In the genomic region with DNA sequence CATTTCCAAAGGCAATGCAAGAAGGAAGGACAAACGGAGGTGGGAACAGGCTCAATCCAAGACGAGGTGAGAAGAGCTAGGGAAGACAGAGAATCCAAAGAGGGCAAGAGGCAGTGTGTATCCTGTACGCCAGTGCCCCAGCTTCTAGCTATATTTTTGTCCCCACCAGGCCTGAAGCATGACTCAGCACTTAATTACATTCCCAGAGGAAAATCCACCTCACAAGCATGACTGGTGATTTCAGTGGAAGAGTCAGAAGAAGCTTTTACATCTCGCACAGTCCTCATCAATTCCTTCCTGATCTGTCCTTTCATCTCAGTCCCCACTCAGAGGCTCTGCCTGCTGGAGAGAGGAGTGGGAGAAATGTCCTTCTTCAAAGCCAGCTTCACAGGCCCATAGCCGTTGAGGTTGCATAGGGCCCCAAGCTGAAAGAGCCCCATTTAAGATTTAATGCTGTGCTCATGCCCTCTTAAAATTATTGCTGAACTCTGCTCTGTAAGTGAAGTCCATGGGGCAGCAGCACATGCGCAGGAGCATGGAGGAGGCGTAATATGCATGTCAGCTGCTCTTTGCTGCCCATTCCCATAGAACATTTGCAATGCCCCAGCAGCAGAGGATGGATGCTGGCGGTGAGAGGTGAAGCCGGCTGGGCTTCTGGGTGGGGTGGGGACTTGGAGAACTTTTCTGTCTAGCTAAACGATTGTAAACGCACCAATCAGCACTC, we compare ENCODE assay signal across 23 cellular contexts. TPM values are rescaled to one million over a fixed set of nuclear protein-coding genes. Genes with fewer than 3 reads are reported as not detected.
DNase-seq lines count a peak whose midpoint lies in the region; TF ChIP-seq lines count a peak whose summit lies in the region.
"Had no signal": no experiment of that assay in that cellular context is flagged by ENCODE, and none has a peak within 500 bp of the region (broad histone marks: within the 10 kb centered on the region; RNA-seq: fewer than 3 reads in every experiment).

No MANE protein-coding gene starts in this region.

- H3K27me3 Mint-ChIP-seq in neural progenitor cell (ENCODE audit: insufficient read depth, low read depth), result peaks cover 2% of the 10 kb centered on the region

- no peak overlapping the region for H3K27ac ChIP-seq in neural progenitor cell
- H3K27ac ChIP-seq: heart left ventricle, RWPE1, upper lobe of right lung had no signal

- no peaks in the 10 kb centered on the region for H3K9me3 Mint-ChIP-seq in neural progenitor cell
- H3K9me3 Mint-ChIP-seq: CD8-positive, alpha-beta memory T cell; T-helper 1 cell treated with Interleukin-12 subunit alpha and Interleukin-12 subunit beta and Interleukin-4 antibody, amounts not matched to agents 30 μg/mL and 1 μg/mL, for 36 hours had no signal

- H4K20me1 ChIP-seq in neural progenitor cell (ENCODE audit: low read depth), result no peaks in the 10 kb centered on the region

- H3K9ac ChIP-seq in neural progenitor cell, result no peak overlapping the region

- no peaks in the 10 kb centered on the region for H3K4me1 Mint-ChIP-seq in neural progenitor cell

- intact Hi-C loops in posterior cingulate gyrus (cut with DNase I), result no loop called here

- no peaks in the 10 kb centered on the region for H3K4me1 ChIP-seq in neural progenitor cell
- H3K4me1 ChIP-seq: heart left ventricle, upper lobe of right lung had no signal

- no peaks in the 10 kb centered on the region for H3K27me3 ChIP-seq in neural progenitor cell
- no peaks in the 10 kb centered on the region for H3K27me3 ChIP-seq in H7 (ENCODE audit: control insufficient read depth, insufficient read depth, low read length)
- H3K27me3 ChIP-seq: heart left ventricle, MG63, upper lobe of right lung had no signal

- no peaks in the 10 kb centered on the region for H3F3A ChIP-seq in neural progenitor cell (ENCODE audit: low read depth)

- H3K36me3 ChIP-seq in neural progenitor cell (no peaks in the 10 kb centered on the region), H7 (replicated peaks; ENCODE audit: control insufficient read depth, insufficient read depth, low read length) (no peaks in the 10 kb centered on the region)
- H3K36me3 ChIP-seq: heart left ventricle, MG63, upper lobe of right lung had no signal

- no peak overlapping the region for H3K4me3 Mint-ChIP-seq in neural progenitor cell
- H3K4me3 Mint-ChIP-seq: CD8-positive, alpha-beta memory T cell; T-helper 1 cell treated with Interleukin-12 subunit alpha and Interleukin-12 subunit beta and Interleukin-4 antibody, amounts not matched to agents 30 μg/mL and 1 μg/mL, for 36 hours had no signal

- H2AFZ ChIP-seq in neural progenitor cell (replicated peaks), result peak overlapping the region; percentile 72

- DNase-seq in NCI-H2227 (lab: John Stamatoyannopoulos, UW; ENCODE audit: unreplicated experiment), result peak; percentile 6
- DNase-seq in NCI-H2227 treated with DMSO at 0.1 percent for 48 hours (lab: John Stamatoyannopoulos, UW), result no peak
- DNase-seq in LoVo (ENCODE audit: low spot score), result peak; percentile 16
- peak; percentile 11 for DNase-seq in epithelial cell of esophagus (ENCODE audit: low read depth)
- no peak for DNase-seq in neural progenitor cell (ENCODE audit: low spot score)
- no peak for DNase-seq in stimulated activated CD4-positive, alpha-beta T cell treated with anti-CD3 and anti-CD28 coated beads, Interleukin-15, amount 100 ng/mL, for 24 hours
- no peak for DNase-seq in posterior cingulate gyrus
- no peak for DNase-seq in H7
- DNase-seq: activated CD4-positive, CD25-positive, alpha-beta regulatory T cell treated with anti-CD3 and anti-CD28 coated beads, Interleukin-2, amount 50 U/mL, for 72 hours; activated gamma-delta T cell; aorta; CD8-positive, alpha-beta memory T cell; cortex of kidney; GDM1; heart left ventricle; MG63; NCI-H187; NCI-H82; stimulated activated CD4-positive, alpha-beta T cell treated with anti-CD3 and anti-CD28 coated beads, Interleukin-12 subunit alpha, Interleukin-12 subunit beta, amount 100 ng/mL, for 4 hours; stimulated activated naive CD8-positive, alpha-beta T cell treated with anti-CD3 and anti-CD28 coated beads, Interleukin-15, Interleukin-2, amounts not matched to agents 100 U/mL and 50 U/mL, for 24 hours; upper lobe of right lung had no signal

- H3K4me3 ChIP-seq in epithelial cell of esophagus (ENCODE audit: low read length), result no peak overlapping the region
- H3K4me3 ChIP-seq in neural progenitor cell, result no peak overlapping the region
- H3K4me3 ChIP-seq in H7 (ENCODE audit: insufficient read depth, low read depth, low read length), result no peak overlapping the region
- H3K4me3 ChIP-seq: heart left ventricle, MG63, upper lobe of right lung had no signal

- H3K79me2 ChIP-seq in neural progenitor cell (ENCODE audit: low read depth), result no peaks in the 10 kb centered on the region

- H3K36me3 Mint-ChIP-seq in neural progenitor cell, result no peaks in the 10 kb centered on the region
- H3K36me3 Mint-ChIP-seq: CD8-positive, alpha-beta memory T cell had no signal

- no peak overlapping the region for H3K4me2 ChIP-seq in neural progenitor cell

- TF ChIP-seq CTCF in epithelial cell of esophagus (IDR thresholded peaks at IDR 0.05; ENCODE audit: insufficient read depth, low read depth, low read length, missing control alignments) (no peak), neural progenitor cell (IDR thresholded peaks at IDR 0.05) (no peak)

- peak overlapping the region; percentile 36 for H3K27ac Mint-ChIP-seq in neural progenitor cell
- H3K27ac Mint-ChIP-seq: T-helper 1 cell treated with Interleukin-12 subunit alpha and Interleukin-12 subunit beta and Interleukin-4 antibody, amounts not matched to agents 30 μg/mL and 1 μg/mL, for 36 hours had no signal

- H3K9me3 ChIP-seq in neural progenitor cell (ENCODE audit: low read depth), result no peaks in the 10 kb centered on the region
- H3K9me3 ChIP-seq: heart left ventricle, MG63, upper lobe of right lung had no signal

RNA-seq across cellular contexts. Expression of a gene that starts 39.0 kb away (rescaled TPM):
- 5.5 and 5.9 TPM in 2 replicates for total RNA-seq in neural progenitor cell (ENCODE audit: low replicate concordance)
- 0.21 TPM in 1 of 2 replicates, not detected in the other for total RNA-seq in H7 (2014; rRNA removed; shearing (Covaris generic))

Comparison
In these comparisons a context has a peak if more than half of its experiments do, and no peak if none do; other contexts are left out.
1. DNase-seq: peak in NCI-H2227 (single experiment), LoVo (single experiment) and epithelial cell of esophagus (single experiment); none in NCI-H2227 treated with DMSO at 0.1 percent for 48 hours (single experiment), neural progenitor cell (single experiment), stimulated activated CD4-positive, alpha-beta T cell treated with anti-CD3 and anti-CD28 coated beads, Interleukin-15, amount 100 ng/mL, for 24 hours (single experiment), posterior cingulate gyrus (0 of 10) and H7 (single experiment).